In genomic region chr4:6783111-6783981, GRCh38 we compare ENCODE assay signal across 8 cellular contexts. TPM values are rescaled to one million over a fixed set of nuclear protein-coding genes. Genes with fewer than 3 reads are reported as not detected.
A peak's percentile ranks its signal among the peaks of the same experiment; 100 is the strongest.
DNase-seq lines count a peak whose midpoint lies in the region; ATAC-seq and TF ChIP-seq lines count a peak whose summit lies in the region.

No MANE protein-coding gene starts in this region.

- TF ChIP-seq CTCF in DND-41 (IDR thresholded peaks at IDR 0.05; ENCODE audit: borderline replicate concordance, extremely low read depth, low read length, poor library complexity, severe bottlenecking) (peak; percentile 18), Peyer's patch (IDR thresholded peaks at IDR 0.05) (no peak)

- H3K9me3 Mint-ChIP-seq in IgD-negative memory B cell = no peaks in the 10 kb centered on the region
- no peaks in the 10 kb centered on the region for H3K9me3 Mint-ChIP-seq in naive thymus-derived CD4-positive, alpha-beta T cell
- H3K9me3 Mint-ChIP-seq in stimulated activated memory B cell treated with anti-CD40 and anti-IgM and Interleukin-4, amounts not matched to agents 10 μg/mL and 1 μg/mL and 100 μg/mL, for 72 hours = no peaks in the 10 kb centered on the region

- peaks cover 22 to 39% (median 31%) of the 10 kb centered on the region in 3 donors for H3K4me1 Mint-ChIP-seq in IgD-negative memory B cell
- peaks cover 39 to 75% (median 68%) of the 10 kb centered on the region in 7 donors for H3K4me1 Mint-ChIP-seq in naive thymus-derived CD4-positive, alpha-beta T cell
- H3K4me1 Mint-ChIP-seq in stimulated activated memory B cell treated with anti-CD40 and anti-IgM and Interleukin-4, amounts not matched to agents 10 μg/mL and 1 μg/mL and 100 μg/mL, for 72 hours = peaks cover 33% of the 10 kb centered on the region

- H3K27ac ChIP-seq in DND-41 (ENCODE audit: low read length) (peak overlapping the region; percentile 81), Peyer's patch (peak overlapping the region; percentile 98 to 100 (median 100))
- peak overlapping the region; percentile 97 for H3K27ac ChIP-seq in naive thymus-derived CD4-positive, alpha-beta T cell (ENCODE audit: low read depth, low read length)

- intact Hi-C loops in naive thymus-derived CD4-positive, alpha-beta T cell (cut with micrococcal nuclease) = loop anchor here (1.0 to 10.0 kb wide), 20 partner anchors 67 to 1657 kb away; partner anchors contain the start of genes ABLIM2 (in 2 of the 2), GRPEL1 (in 2 of the 2), MAN2B2 (in 2 of the 2) and MRFAP1L1 (in 2 of the 2)

- H3K4me3 ChIP-seq in DND-41 (ENCODE audit: low read depth in 1 of 2, low read length in 2 of 2) (peak overlapping the region; percentile 68 to 98), Peyer's patch (peak overlapping the region; percentile 74 to 100 (median 96))
- peak overlapping the region; percentile 85 for H3K4me3 ChIP-seq in naive thymus-derived CD4-positive, alpha-beta T cell (ENCODE audit: low read length)

- peaks cover 48% of the 10 kb centered on the region for H4K20me1 ChIP-seq in DND-41 (ENCODE audit: insufficient read depth, low read length)

- DNase-seq in DND-41 (peak; percentile 91), Peyer's patch (peak; percentile 81 to 95 (median 95)), fibroblast of gingiva (ENCODE audit: low read depth) (peak; percentile 89)
- peak; percentile 76 to 82 for DNase-seq in activated T-helper 1 cell treated with anti-CD3 and anti-CD28 coated beads, Interleukin-2, amount 50 U/mL, for 16 hours (ENCODE audit: low read depth in 1 of 2, low spot score in 1 of 2)
- peak; percentile 80 to 92 (median 87) for DNase-seq in naive thymus-derived CD4-positive, alpha-beta T cell

- H3K27me3 ChIP-seq in DND-41 (ENCODE audit: insufficient read depth, low read length, poor library complexity) (no peaks in the 10 kb centered on the region), Peyer's patch (no peaks in the 10 kb centered on the region)
- no peaks in the 10 kb centered on the region for H3K27me3 ChIP-seq in naive thymus-derived CD4-positive, alpha-beta T cell (ENCODE audit: control insufficient read depth in 2 of 2, insufficient read depth in 2 of 2, low read length in 2 of 2)

- CTCF ChIA-PET in naive thymus-derived CD4-positive, alpha-beta T cell (lab: Charles Lee) = interaction anchor here (0.6 to 2.9 kb wide), 5 partner anchors 63 to 110 kb away, joined by 3 to 15 read pairs (median 3); no protein-coding TSS in a partner anchor

- H3K27me3 Mint-ChIP-seq in IgD-negative memory B cell = no peaks in the 10 kb centered on the region
- H3K27me3 Mint-ChIP-seq in naive thymus-derived CD4-positive, alpha-beta T cell = no peaks in the 10 kb centered on the region
- H3K27me3 Mint-ChIP-seq in stimulated activated memory B cell treated with anti-CD40 and anti-IgM and Interleukin-4, amounts not matched to agents 10 μg/mL and 1 μg/mL and 100 μg/mL, for 72 hours = no peaks in the 10 kb centered on the region

- H3K4me1 ChIP-seq in DND-41 (ENCODE audit: insufficient read depth, low read length) = peaks cover 30% of the 10 kb centered on the region
- peaks cover 0 to 56% (median 4%) of the 10 kb centered on the region in 4 donors for H3K4me1 ChIP-seq in Peyer's patch
- H3K4me1 ChIP-seq in naive thymus-derived CD4-positive, alpha-beta T cell (ENCODE audit: control insufficient read depth in 2 of 2, insufficient read depth in 2 of 2, low read length in 2 of 2) = peaks cover 20 to 21% of the 10 kb centered on the region in 2 donors

- peak overlapping the region; percentile 96 for H3K4me2 ChIP-seq in DND-41 (ENCODE audit: insufficient read depth, low read length)

- H3K36me3 ChIP-seq in DND-41 (ENCODE audit: insufficient read depth, low read length) (peaks cover 21% of the 10 kb centered on the region), Peyer's patch (peaks cover 0 to 3% (median 0%) of the 10 kb centered on the region in 3 donors)
- peaks cover 0 to 4% (median 0%) of the 10 kb centered on the region in 3 experiments for H3K36me3 ChIP-seq in naive thymus-derived CD4-positive, alpha-beta T cell (ENCODE audit: control insufficient read depth in 2 of 3, insufficient read depth in 3 of 3, low read length in 3 of 3)

- H3K79me2 ChIP-seq in DND-41 (ENCODE audit: insufficient read depth, low read length) = peaks cover 55% of the 10 kb centered on the region

- POLR2A ChIA-PET in naive thymus-derived CD4-positive, alpha-beta T cell (lab: Charles Lee) = interaction anchor here (0.6 to 3.8 kb wide), 12 partner anchors 8 to 285 kb away, joined by 3 to 35 read pairs (median 4); partner anchors contain the start of genes BLOC1S4 and MRFAP1L1

- H3K4me3 Mint-ChIP-seq in IgD-negative memory B cell = peak overlapping the region; percentile 82 to 94 (median 92)
- peak overlapping the region; percentile 82 to 88 (median 86) for H3K4me3 Mint-ChIP-seq in naive thymus-derived CD4-positive, alpha-beta T cell
- peak overlapping the region; percentile 96 for H3K4me3 Mint-ChIP-seq in stimulated activated memory B cell treated with anti-CD40 and anti-IgM and Interleukin-4, amounts not matched to agents 10 μg/mL and 1 μg/mL and 100 μg/mL, for 72 hours

- TF ChIP-seq POLR2A in Peyer's patch (IDR thresholded peaks at IDR 0.05) = peak; percentile 79 to 86

- peak; percentile 76 for ATAC-seq in DND-41 (ENCODE audit: insufficient read depth, low read depth)
- ATAC-seq in GM21529 (IDR thresholded peaks at IDR 0.05; ENCODE audit: unreplicated experiment) = peak; percentile 72
- peak; percentile 85 for ATAC-seq in naive thymus-derived CD4-positive, alpha-beta T cell
- ATAC-seq in stimulated activated memory B cell treated with anti-CD40 and anti-IgM and Interleukin-4, amounts not matched to agents 10 μg/mL and 1 μg/mL and 100 μg/mL, for 72 hours = peak; percentile 88

- no peaks in the 10 kb centered on the region for H3K9me3 ChIP-seq in DND-41 (ENCODE audit: insufficient read depth, low read length, severe bottlenecking)
- no peaks in the 10 kb centered on the region for H3K9me3 ChIP-seq in Peyer's patch
- no peaks in the 10 kb centered on the region for H3K9me3 ChIP-seq in naive thymus-derived CD4-positive, alpha-beta T cell (ENCODE audit: control insufficient read depth in 2 of 3, low read length in 3 of 3)

- peak overlapping the region; percentile 78 for H2AFZ ChIP-seq in DND-41 (ENCODE audit: low read depth, low read length)

- peak overlapping the region; percentile 98 for H3K9ac ChIP-seq in DND-41 (ENCODE audit: low read depth, low read length)

- peak overlapping the region; percentile 71 to 91 (median 88) for H3K27ac Mint-ChIP-seq in IgD-negative memory B cell
- H3K27ac Mint-ChIP-seq in naive thymus-derived CD4-positive, alpha-beta T cell = peak overlapping the region; percentile 64 to 93 (median 84)
- peak overlapping the region; percentile 85 for H3K27ac Mint-ChIP-seq in stimulated activated memory B cell treated with anti-CD40 and anti-IgM and Interleukin-4, amounts not matched to agents 10 μg/mL and 1 μg/mL and 100 μg/mL, for 72 hours

- H3K36me3 Mint-ChIP-seq in IgD-negative memory B cell = peaks cover 1% of the 10 kb centered on the region
- peaks cover 0 to 13% (median 7%) of the 10 kb centered on the region in 5 donors for H3K36me3 Mint-ChIP-seq in naive thymus-derived CD4-positive, alpha-beta T cell
- H3K36me3 Mint-ChIP-seq in stimulated activated memory B cell treated with anti-CD40 and anti-IgM and Interleukin-4, amounts not matched to agents 10 μg/mL and 1 μg/mL and 100 μg/mL, for 72 hours = peaks cover 11% of the 10 kb centered on the region

RNA-seq across cellular contexts. Expression of gene KIAA0232, which starts 0.8 kb away (rescaled TPM):
- 9.3 TPM for polyA plus RNA-seq in IgD-negative memory B cell
- total RNA-seq in Peyer's patch = 10 to 100 TPM; 19.8 to 73.6 (median 49.5) TPM
- 10 to 100 TPM; 15.7 to 24.2 (median 19.8) TPM for total RNA-seq in naive thymus-derived CD4-positive, alpha-beta T cell
- 10 to 100 TPM; 12.0 to 13.3 TPM for polyA plus RNA-seq in naive thymus-derived CD4-positive, alpha-beta T cell

Comparison
In these comparisons a context has a peak if more than half of its experiments do, and no peak if none do; other contexts are left out.
1. Peak in every context shown above with its lines: DNase-seq, ATAC-seq, H3K4me3 ChIP-seq and H3K27ac ChIP-seq.